Comparison of ENCODE assay signal across 1 cellular context in the genomic region with DNA sequence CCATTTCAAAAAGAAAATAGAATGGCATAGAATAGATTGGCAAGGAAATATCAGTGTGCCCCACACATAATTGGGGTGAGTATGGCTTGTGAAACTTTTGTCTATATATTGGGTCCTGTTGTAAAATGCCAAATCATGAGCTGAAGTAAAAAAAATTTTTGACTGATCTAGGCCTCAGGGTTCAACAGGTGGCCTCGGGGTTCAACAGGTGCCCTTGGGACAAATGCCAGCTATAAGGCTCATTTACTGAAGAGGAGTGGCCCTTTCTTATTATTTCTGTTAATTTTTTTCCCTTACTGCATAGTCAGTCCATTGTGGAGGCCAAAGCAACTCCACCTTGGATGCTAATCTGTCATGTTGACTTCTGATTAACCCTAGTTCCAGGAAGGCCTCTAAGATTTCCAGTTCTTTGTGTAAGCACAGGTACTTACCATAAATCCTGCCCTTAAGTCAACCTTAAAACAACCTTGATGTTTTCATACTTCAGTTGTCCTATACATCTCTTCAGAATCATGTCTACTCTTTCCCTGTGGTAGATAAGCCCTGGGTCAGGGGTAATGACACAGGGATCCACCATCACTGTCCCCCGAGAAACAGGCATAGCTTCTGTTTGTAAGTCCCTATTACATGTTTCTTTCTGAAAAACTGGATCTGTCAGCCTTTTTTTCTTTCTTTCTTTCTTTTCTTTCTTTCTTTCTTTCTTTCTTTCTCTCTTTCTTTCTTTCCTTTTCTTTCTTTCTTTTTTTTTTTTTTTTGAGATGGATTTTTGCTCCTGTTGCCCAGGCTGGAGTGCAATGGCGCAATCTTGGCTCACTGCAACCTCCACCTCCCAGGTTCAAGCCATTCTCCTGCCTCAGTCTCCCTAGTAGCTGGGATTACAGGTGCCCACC.
TF ChIP-seq lines count a peak whose summit lies in the region.

No MANE protein-coding gene starts in this region.

TF ChIP-seq in HepG2, 621 proteins besides CTCF, POLR2A, EP300 and RAD21:
- TF ChIP-seq ZNF44 (CRISPR knock-in tag; IDR thresholded peaks at IDR 0.05) (no peak), RARA (CRISPR knock-in tag; IDR thresholded peaks at IDR 0.05) (peak; percentile 11; the same call in 1 of the 2 replicates), NCOA2 (CRISPR knock-in tag; IDR thresholded peaks at IDR 0.05) (peak; percentile 74), SOX13 (IDR thresholded peaks at IDR 0.05) (no peak), SOX13 (CRISPR knock-in tag; conservative IDR thresholded peaks at IDR 0.05 in 1 of 2, IDR thresholded peaks at IDR 0.05 in 1 of 2) (peak in 1 of 2 experiments; percentile 12; a peak in 1 of 4 replicates), ZEB1 (IDR thresholded peaks at IDR 0.05; ENCODE audit: insufficient replicate concordance, low read depth) (no peak), SRSF1 (optimal IDR thresholded peaks at IDR 0.05; ENCODE audit: low read depth, low read length) (no peak), HIVEP1 (CRISPR knock-in tag; IDR thresholded peaks at IDR 0.05) (no peak), MLLT10 (CRISPR knock-in tag; IDR thresholded peaks at IDR 0.05) (no peak)
- TF ChIP-seq, protein P1, sequence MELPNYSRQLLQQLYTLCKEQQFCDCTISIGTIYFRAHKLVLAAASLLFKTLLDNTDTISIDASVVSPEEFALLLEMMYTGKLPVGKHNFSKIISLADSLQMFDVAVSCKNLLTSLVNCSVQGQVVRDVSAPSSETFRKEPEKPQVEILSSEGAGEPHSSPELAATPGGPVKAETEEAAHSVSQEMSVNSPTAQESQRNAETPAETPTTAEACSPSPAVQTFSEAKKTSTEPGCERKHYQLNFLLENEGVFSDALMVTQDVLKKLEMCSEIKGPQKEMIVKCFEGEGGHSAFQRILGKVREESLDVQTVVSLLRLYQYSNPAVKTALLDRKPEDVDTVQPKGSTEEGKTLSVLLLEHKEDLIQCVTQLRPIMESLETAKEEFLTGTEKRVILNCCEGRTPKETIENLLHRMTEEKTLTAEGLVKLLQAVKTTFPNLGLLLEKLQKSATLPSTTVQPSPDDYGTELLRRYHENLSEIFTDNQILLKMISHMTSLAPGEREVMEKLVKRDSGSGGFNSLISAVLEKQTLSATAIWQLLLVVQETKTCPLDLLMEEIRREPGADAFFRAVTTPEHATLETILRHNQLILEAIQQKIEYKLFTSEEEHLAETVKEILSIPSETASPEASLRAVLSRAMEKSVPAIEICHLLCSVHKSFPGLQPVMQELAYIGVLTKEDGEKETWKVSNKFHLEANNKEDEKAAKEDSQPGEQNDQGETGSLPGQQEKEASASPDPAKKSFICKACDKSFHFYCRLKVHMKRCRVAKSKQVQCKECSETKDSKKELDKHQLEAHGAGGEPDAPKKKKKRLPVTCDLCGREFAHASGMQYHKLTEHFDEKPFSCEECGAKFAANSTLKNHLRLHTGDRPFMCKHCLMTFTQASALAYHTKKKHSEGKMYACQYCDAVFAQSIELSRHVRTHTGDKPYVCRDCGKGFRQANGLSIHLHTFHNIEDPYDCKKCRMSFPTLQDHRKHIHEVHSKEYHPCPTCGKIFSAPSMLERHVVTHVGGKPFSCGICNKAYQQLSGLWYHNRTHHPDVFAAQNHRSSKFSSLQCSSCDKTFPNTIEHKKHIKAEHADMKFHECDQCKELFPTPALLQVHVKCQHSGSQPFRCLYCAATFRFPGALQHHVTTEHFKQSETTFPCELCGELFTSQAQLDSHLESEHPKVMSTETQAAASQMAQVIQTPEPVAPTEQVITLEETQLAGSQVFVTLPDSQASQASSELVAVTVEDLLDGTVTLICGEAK (IDR thresholded peaks at IDR 0.05): no peak
- TF ChIP-seq, protein P1 (CRISPR knock-in tag; IDR thresholded peaks at IDR 0.05): no peak
